Comparison of ENCODE assay signal across 9 cellular contexts in genomic region chr17:77425791-77426641, GRCh38.
DNase-seq lines count a peak whose midpoint lies in the region; ATAC-seq and TF ChIP-seq lines count a peak whose summit lies in the region.
"Had no signal": no experiment of that assay in that cellular context is flagged by ENCODE, and none has a peak within 500 bp of the region (broad histone marks: within the 10 kb centered on the region; RNA-seq: fewer than 3 reads in every experiment).

No MANE protein-coding gene starts in this region.

- TF ChIP-seq CTCF in spleen (IDR thresholded peaks at IDR 0.05 in 8 of 11, conservative IDR thresholded peaks at IDR 0.05 in 3 of 11), result no peak

- CTCF ChIA-PET in activated CD4-positive, alpha-beta T cell treated with anti-CD3 and anti-CD28 coated beads, Interleukin-2, amount 10 ng/mL, durations not matched to agents 7 days and 5 days (lab: Charles Lee), result interaction anchor here (0.6 to 1.9 kb wide), 8 partner anchors 11 to 1054 kb away, joined by 3 to 8 read pairs (median 3); no protein-coding TSS in a partner anchor

- TF ChIP-seq POLR2A in spleen (IDR thresholded peaks at IDR 0.05), result no peak

- intact Hi-C loops in cardiac septum (cut with DNase I) (loop anchor here (2.0 to 5.0 kb wide), 2 partner anchors 17 to 34 kb away; no protein-coding TSS in a partner anchor), spleen (cut with DNase I; ENCODE audit: low total_unique reads) (loop anchor here (5.0 kb wide), 1 partner anchor 66 kb away; no protein-coding TSS in a partner anchor)
- intact Hi-C loops in activated T-helper 2 cell treated with anti-CD3 and anti-CD28 coated beads, Interferon-gamma antibody, Interleukin-2, Interleukin-4, amounts not matched to agents 10 μg/mL and 5 μg/mL and 100 μg/mL, durations not matched to agents 14 hours and 24 hours and 36 hours (cut with micrococcal nuclease), result no loop called here

- peaks cover 0 to 10% (median 0%) of the 10 kb centered on the region in 6 donors for H3K36me3 ChIP-seq in spleen

- H3K4me1 Mint-ChIP-seq in activated CD4-positive, alpha-beta T cell treated with anti-CD3 and anti-CD28 coated beads, Interleukin-2, amount 10 ng/mL, durations not matched to agents 7 days and 5 days, result peaks cover 83% of the 10 kb centered on the region
- H3K4me1 Mint-ChIP-seq in activated T-cell treated with anti-CD3 and anti-CD28 coated beads, Interleukin-2, amount 50 U/mL, for 4 hours (ENCODE audit: low read depth), result peaks cover 72% of the 10 kb centered on the region
- peaks cover 49% of the 10 kb centered on the region for H3K4me1 Mint-ChIP-seq in activated T-helper 2 cell treated with anti-CD3 and anti-CD28 coated beads, Interferon-gamma antibody, Interleukin-2, Interleukin-4, amounts not matched to agents 10 μg/mL and 5 μg/mL and 100 μg/mL, durations not matched to agents 14 hours and 24 hours and 36 hours (ENCODE audit: low read depth)

- H3K9me3 Mint-ChIP-seq in activated CD4-positive, alpha-beta T cell treated with anti-CD3 and anti-CD28 coated beads, Interleukin-2, amount 10 ng/mL, durations not matched to agents 7 days and 5 days, result no peaks in the 10 kb centered on the region
- H3K9me3 Mint-ChIP-seq in activated T-cell treated with anti-CD3 and anti-CD28 coated beads, Interleukin-2, amount 50 U/mL, for 4 hours, result no peaks in the 10 kb centered on the region
- no peaks in the 10 kb centered on the region for H3K9me3 Mint-ChIP-seq in activated T-helper 2 cell treated with anti-CD3 and anti-CD28 coated beads, Interferon-gamma antibody, Interleukin-2, Interleukin-4, amounts not matched to agents 10 μg/mL and 5 μg/mL and 100 μg/mL, durations not matched to agents 14 hours and 24 hours and 36 hours

- POLR2A ChIA-PET in activated CD4-positive, alpha-beta T cell treated with anti-CD3 and anti-CD28 coated beads, Interleukin-2, amount 10 ng/mL, durations not matched to agents 7 days and 5 days (lab: Charles Lee), result no interaction called here

- H3K27me3 ChIP-seq in spleen (replicated peaks in 1 of 7), result no peaks in the 10 kb centered on the region

- no peaks in the 10 kb centered on the region for H3K9me3 ChIP-seq in spleen

- peak overlapping the region; percentile 40 for H3K4me3 Mint-ChIP-seq in activated CD4-positive, alpha-beta T cell treated with anti-CD3 and anti-CD28 coated beads, Interleukin-2, amount 10 ng/mL, durations not matched to agents 7 days and 5 days
- H3K4me3 Mint-ChIP-seq in activated T-cell treated with anti-CD3 and anti-CD28 coated beads, Interleukin-2, amount 50 U/mL, for 4 hours, result no peak overlapping the region
- H3K4me3 Mint-ChIP-seq in activated T-helper 2 cell treated with anti-CD3 and anti-CD28 coated beads, Interferon-gamma antibody, Interleukin-2, Interleukin-4, amounts not matched to agents 10 μg/mL and 5 μg/mL and 100 μg/mL, durations not matched to agents 14 hours and 24 hours and 36 hours (ENCODE audit: low read depth), result no peak overlapping the region

- peak overlapping the region; percentile 80 for H3K27ac Mint-ChIP-seq in activated CD4-positive, alpha-beta T cell treated with anti-CD3 and anti-CD28 coated beads, Interleukin-2, amount 10 ng/mL, durations not matched to agents 7 days and 5 days
- no peak overlapping the region for H3K27ac Mint-ChIP-seq in activated T-helper 2 cell treated with anti-CD3 and anti-CD28 coated beads, Interferon-gamma antibody, Interleukin-2, Interleukin-4, amounts not matched to agents 10 μg/mL and 5 μg/mL and 100 μg/mL, durations not matched to agents 14 hours and 24 hours and 36 hours

- H3K4me3 ChIP-seq in spleen, result no peak overlapping the region

- H3K4me1 ChIP-seq in spleen, result peaks cover 87 to 100% (median 95%) of the 10 kb centered on the region in 6 donors

- H3K36me3 Mint-ChIP-seq in activated CD4-positive, alpha-beta T cell treated with anti-CD3 and anti-CD28 coated beads, Interleukin-2, amount 10 ng/mL, durations not matched to agents 7 days and 5 days (ENCODE audit: low read depth), result peaks cover 20% of the 10 kb centered on the region
- H3K36me3 Mint-ChIP-seq in activated T-cell treated with anti-CD3 and anti-CD28 coated beads, Interleukin-2, amount 50 U/mL, for 4 hours (ENCODE audit: insufficient read depth), result no peaks in the 10 kb centered on the region
- peaks cover 23% of the 10 kb centered on the region for H3K36me3 Mint-ChIP-seq in activated T-helper 2 cell treated with anti-CD3 and anti-CD28 coated beads, Interferon-gamma antibody, Interleukin-2, Interleukin-4, amounts not matched to agents 10 μg/mL and 5 μg/mL and 100 μg/mL, durations not matched to agents 14 hours and 24 hours and 36 hours (ENCODE audit: low read depth)

- no peaks in the 10 kb centered on the region for H3K27me3 Mint-ChIP-seq in activated CD4-positive, alpha-beta T cell treated with anti-CD3 and anti-CD28 coated beads, Interleukin-2, amount 10 ng/mL, durations not matched to agents 7 days and 5 days
- no peaks in the 10 kb centered on the region for H3K27me3 Mint-ChIP-seq in activated T-cell treated with anti-CD3 and anti-CD28 coated beads, Interleukin-2, amount 50 U/mL, for 4 hours (ENCODE audit: low read depth)
- H3K27me3 Mint-ChIP-seq in activated T-helper 2 cell treated with anti-CD3 and anti-CD28 coated beads, Interferon-gamma antibody, Interleukin-2, Interleukin-4, amounts not matched to agents 10 μg/mL and 5 μg/mL and 100 μg/mL, durations not matched to agents 14 hours and 24 hours and 36 hours (ENCODE audit: low read depth), result no peaks in the 10 kb centered on the region

- 55 to 70% (median 62%) methylated on average over 8 to 23 of the region's 23 CpGs for WGBS in spleen, 5 donors

- ATAC-seq in activated T-cell treated with anti-CD3 and anti-CD28 coated beads, Interleukin-2, amount 50 U/mL, for 4 hours, result peak; percentile 61 to 87
- no peak for ATAC-seq in HG03342 (IDR thresholded peaks at IDR 0.05; ENCODE audit: unreplicated experiment)

- peak; percentile 48 for DNase-seq in activated CD4-positive, alpha-beta T cell treated with anti-CD3 and anti-CD28 coated beads, Interleukin-2, amount 10 ng/mL, durations not matched to agents 7 days and 5 days
- no peak for DNase-seq in activated CD4-positive, alpha-beta T cell treated with anti-CD3 and anti-CD28 coated beads for 48 hours
- DNase-seq in activated T-cell treated with anti-CD3 and anti-CD28 coated beads, Interleukin-2, amount 50 U/mL, for 4 hours, result peak; percentile 76
- DNase-seq in cardiac septum (ENCODE audit: low spot score) (peak; percentile 76), spleen (no peak), ecto neural progenitor cell (ENCODE audit: low spot score) (no peak)
- no peak for DNase-seq in activated T-helper 2 cell treated with anti-CD3 and anti-CD28 coated beads, Interferon-gamma antibody, Interleukin-2, Interleukin-4, amounts not matched to agents 10 μg/mL and 5 μg/mL and 100 μg/mL, durations not matched to agents 14 hours and 24 hours and 36 hours (ENCODE audit: low spot score)

- peak overlapping the region; percentile 48 to 92 (median 78) for H3K27ac ChIP-seq in spleen
- H3K27ac ChIP-seq: C4-2B had no signal

Comparison
In these comparisons a context has a peak if more than half of its experiments do, and no peak if none do; other contexts are left out.
1. DNase-seq: peak in activated CD4-positive, alpha-beta T cell treated with anti-CD3 and anti-CD28 coated beads, Interleukin-2, amount 10 ng/mL, durations not matched to agents 7 days and 5 days (single experiment), activated T-cell treated with anti-CD3 and anti-CD28 coated beads, Interleukin-2, amount 50 U/mL, for 4 hours (single experiment) and cardiac septum (single experiment); none in activated CD4-positive, alpha-beta T cell treated with anti-CD3 and anti-CD28 coated beads for 48 hours (single experiment), spleen (single experiment), ecto neural progenitor cell (single experiment) and activated T-helper 2 cell treated with anti-CD3 and anti-CD28 coated beads, Interferon-gamma antibody, Interleukin-2, Interleukin-4, amounts not matched to agents 10 μg/mL and 5 μg/mL and 100 μg/mL, durations not matched to agents 14 hours and 24 hours and 36 hours (single experiment).